Comparison of ENCODE assay signal across 32 cellular contexts in the genomic region with DNA sequence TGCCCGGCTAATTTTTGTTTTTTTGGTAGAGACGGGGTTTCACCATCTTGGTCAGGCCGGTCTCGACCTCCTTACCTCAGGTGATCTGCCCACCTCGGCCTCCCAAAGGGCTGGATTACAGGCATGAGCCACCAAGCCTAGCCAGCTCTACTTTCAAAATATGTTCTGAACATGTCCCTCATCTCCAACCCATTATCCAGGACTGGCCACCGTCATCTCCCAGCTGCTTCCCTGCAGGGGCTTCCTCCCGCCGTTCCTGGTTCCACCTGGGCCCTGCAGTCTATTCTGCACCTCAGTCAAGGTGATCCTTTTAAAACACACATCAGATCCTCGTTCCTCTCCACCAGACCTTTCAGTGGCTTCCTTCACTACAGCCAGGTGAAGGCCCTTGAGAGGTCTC.
"Had no signal": no experiment of that assay in that cellular context is flagged by ENCODE, and none has a peak within 500 bp of the region (broad histone marks: within the 10 kb centered on the region; RNA-seq: fewer than 3 reads in every experiment).

No MANE protein-coding gene starts in this region.

- H3K27me3 ChIP-seq: cardiac muscle cell had no signal

- H3K36me3 Mint-ChIP-seq: brain, T-cell had no signal

- H3K4me3 ChIP-seq: ascending aorta, breast epithelium, cardiac muscle cell, gastrocnemius medialis, heart left ventricle had no signal

- H3K27ac ChIP-seq: ascending aorta, breast epithelium, cardiac muscle cell, epithelial cell of prostate, gastrocnemius medialis, heart left ventricle, WERI-Rb-1 had no signal

- H3K27me3 Mint-ChIP-seq: activated CD4-positive, alpha-beta T cell treated with anti-CD3 and anti-CD28 coated beads, Interleukin-2, amount 10 ng/mL, durations not matched to agents 24 days and 14 days had no signal

- H3K36me3 ChIP-seq: ascending aorta, breast epithelium, cardiac muscle cell, gastrocnemius medialis, heart left ventricle, WERI-Rb-1 had no signal

- H3K4me3 Mint-ChIP-seq: activated CD4-positive, alpha-beta memory T cell treated with anti-CD3 and anti-CD28 coated beads for 36 hours; activated CD4-positive, alpha-beta T cell treated with anti-CD3 and anti-CD28 coated beads for 36 hours; activated CD4-positive, alpha-beta T cell treated with anti-CD3 and anti-CD28 coated beads, Interleukin-2, amount 10 ng/mL, durations not matched to agents 24 days and 14 days; activated CD8-positive, alpha-beta memory T cell treated with anti-CD3 and anti-CD28 coated beads, Interleukin-2, amount 10 ng/mL, durations not matched to agents 7 days and 5 days; activated CD8-positive, alpha-beta T cell treated with anti-CD3 and anti-CD28 coated beads, Interleukin-2, amount 10 ng/mL, durations not matched to agents 7 days and 5 days; activated naive CD4-positive, alpha-beta T cell treated with anti-CD3 and anti-CD28 coated beads for 36 hours; activated naive CD4-positive, alpha-beta T cell treated with anti-CD3 and anti-CD28 coated beads, Interleukin-2, amount 50 U/mL, for 24 hours; activated naive CD8-positive, alpha-beta T cell treated with anti-CD3 and anti-CD28 coated beads for 36 hours; activated T-cell treated with anti-CD3 and anti-CD28 coated beads, Interleukin-2, amount 50 U/mL, for 72 hours; brain; central memory CD8-positive, alpha-beta T cell; effector memory CD8-positive, alpha-beta T cell; T-cell; T-helper 1 cell treated with Interleukin-12 subunit alpha and Interleukin-12 subunit beta and Interleukin-4 antibody, amounts not matched to agents 30 μg/mL and 1 μg/mL, for 36 hours had no signal

- ATAC-seq: activated CD4-positive, alpha-beta T cell treated with anti-CD3 and anti-CD28 coated beads for 36 hours; activated CD8-positive, alpha-beta memory T cell treated with anti-CD3 and anti-CD28 coated beads, Interleukin-2, amount 10 ng/mL, durations not matched to agents 7 days and 5 days; activated CD8-positive, alpha-beta T cell treated with anti-CD3 and anti-CD28 coated beads, Interleukin-2, amount 10 ng/mL, durations not matched to agents 7 days and 5 days; activated T-cell treated with anti-CD3 and anti-CD28 coated beads, Interleukin-2, amount 50 U/mL, for 72 hours; effector memory CD8-positive, alpha-beta T cell; gastrocnemius medialis; heart left ventricle; T-cell had no signal

- H3K27ac Mint-ChIP-seq: activated CD4-positive, alpha-beta memory T cell treated with anti-CD3 and anti-CD28 coated beads for 36 hours; activated CD4-positive, alpha-beta T cell treated with anti-CD3 and anti-CD28 coated beads for 36 hours; activated CD4-positive, alpha-beta T cell treated with anti-CD3 and anti-CD28 coated beads, Interleukin-2, amount 10 ng/mL, durations not matched to agents 24 days and 14 days; activated CD8-positive, alpha-beta memory T cell treated with anti-CD3 and anti-CD28 coated beads, Interleukin-2, amount 10 ng/mL, durations not matched to agents 7 days and 5 days; activated CD8-positive, alpha-beta T cell treated with anti-CD3 and anti-CD28 coated beads, Interleukin-2, amount 10 ng/mL, durations not matched to agents 7 days and 5 days; activated naive CD4-positive, alpha-beta T cell treated with anti-CD3 and anti-CD28 coated beads for 36 hours; activated naive CD4-positive, alpha-beta T cell treated with anti-CD3 and anti-CD28 coated beads, Interleukin-2, amount 50 U/mL, for 24 hours; activated naive CD8-positive, alpha-beta T cell treated with anti-CD3 and anti-CD28 coated beads for 36 hours; activated T-cell treated with anti-CD3 and anti-CD28 coated beads, Interleukin-2, amount 50 U/mL, for 72 hours; brain; effector memory CD8-positive, alpha-beta T cell; T-cell; T-helper 1 cell treated with Interleukin-12 subunit alpha and Interleukin-12 subunit beta and Interleukin-4 antibody, amounts not matched to agents 30 μg/mL and 1 μg/mL, for 36 hours had no signal

- DNase-seq: activated CD4-positive, alpha-beta memory T cell treated with anti-CD3 and anti-CD28 coated beads for 36 hours; activated CD4-positive, alpha-beta T cell treated with anti-CD3 and anti-CD28 coated beads for 36 hours; activated CD4-positive, alpha-beta T cell treated with anti-CD3 and anti-CD28 coated beads, Interleukin-2, amount 10 ng/mL, durations not matched to agents 24 days and 14 days; activated CD4-positive, CD25-positive, alpha-beta regulatory T cell; activated CD4-positive, CD25-positive, alpha-beta regulatory T cell treated with anti-CD3 and anti-CD28 coated beads, Interleukin-2, amount 50 U/mL, for 72 hours; activated CD8-positive, alpha-beta memory T cell treated with anti-CD3 and anti-CD28 coated beads, Interleukin-2, amount 10 ng/mL, durations not matched to agents 7 days and 5 days; activated CD8-positive, alpha-beta memory T cell treated with anti-CD3 and anti-CD28 coated beads, Interleukin-2, amount 50 U/mL, for 4 hours; activated CD8-positive, alpha-beta T cell treated with anti-CD3 and anti-CD28 coated beads, Interleukin-2, amount 10 ng/mL, durations not matched to agents 7 days and 5 days; activated naive CD4-positive, alpha-beta T cell treated with anti-CD3 and anti-CD28 coated beads for 36 hours; activated naive CD8-positive, alpha-beta T cell treated with anti-CD3 and anti-CD28 coated beads for 36 hours; activated T-cell treated with anti-CD3 and anti-CD28 coated beads, Interleukin-2, amount 50 U/mL, for 1 hour; activated T-cell treated with anti-CD3 and anti-CD28 coated beads, Interleukin-2, amount 50 U/mL, for 72 hours; cortex of kidney; dermis blood vessel endothelial cell; effector CD4-positive, alpha-beta T cell; effector memory CD8-positive, alpha-beta T cell; foreskin fibroblast; gastrocnemius medialis; glutamatergic neuron; SW 1271; T-cell; T1000; WERI-Rb-1 had no signal

- H3K4me1 Mint-ChIP-seq: activated CD4-positive, alpha-beta T cell treated with anti-CD3 and anti-CD28 coated beads for 36 hours; activated CD4-positive, alpha-beta T cell treated with anti-CD3 and anti-CD28 coated beads, Interleukin-2, amount 10 ng/mL, durations not matched to agents 24 days and 14 days; activated CD8-positive, alpha-beta memory T cell treated with anti-CD3 and anti-CD28 coated beads, Interleukin-2, amount 10 ng/mL, durations not matched to agents 7 days and 5 days; activated naive CD4-positive, alpha-beta T cell treated with anti-CD3 and anti-CD28 coated beads, Interleukin-2, amount 50 U/mL, for 24 hours; activated naive CD8-positive, alpha-beta T cell treated with anti-CD3 and anti-CD28 coated beads for 36 hours; brain; central memory CD8-positive, alpha-beta T cell; T-cell had no signal

- H3K4me1 ChIP-seq: ascending aorta, breast epithelium, gastrocnemius medialis, heart left ventricle had no signal
